12 cellular contexts compared by ENCODE assay signal in the genomic region with DNA sequence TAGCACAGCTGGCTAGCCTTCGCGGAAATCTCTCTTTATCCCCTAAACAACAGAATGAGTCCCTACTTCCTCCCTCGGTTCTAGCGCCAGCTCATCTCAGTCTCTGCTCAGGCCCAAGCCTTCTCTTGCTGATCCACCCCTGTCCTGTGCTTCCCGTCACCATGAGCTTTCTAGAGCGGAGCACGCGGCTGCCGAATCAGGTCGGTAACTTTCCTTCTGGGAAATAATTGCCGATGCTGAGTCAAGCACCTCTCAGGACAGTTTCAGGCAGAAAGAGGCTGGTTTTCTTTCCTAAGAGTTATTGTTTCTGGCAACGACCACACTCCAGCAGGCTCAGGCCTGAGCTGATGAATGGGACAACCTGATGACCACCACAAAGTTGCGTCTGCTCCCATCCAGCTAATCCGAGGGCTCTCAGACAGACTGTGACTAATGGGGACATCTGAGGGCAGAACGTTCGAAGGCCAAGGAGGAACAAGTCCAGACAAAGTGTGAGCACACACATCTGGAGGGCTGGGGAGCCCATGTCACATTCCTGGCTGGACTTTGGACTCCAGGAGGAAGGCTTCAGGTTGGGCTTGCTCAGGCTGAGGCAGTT. TPM values are rescaled to one million over a fixed set of nuclear protein-coding genes. Genes with fewer than 3 reads are reported as not detected.
DNase-seq lines count a peak whose midpoint lies in the region; ATAC-seq and TF ChIP-seq lines count a peak whose summit lies in the region.
"Had no signal": no experiment of that assay in that cellular context is flagged by ENCODE, and none has a peak within 500 bp of the region (broad histone marks: within the 10 kb centered on the region; RNA-seq: fewer than 3 reads in every experiment).

No MANE protein-coding gene starts in this region.

- H3K36me3 ChIP-seq in breast epithelium (no peaks in the 10 kb centered on the region), lung (ENCODE audit: control insufficient read depth in 2 of 2, insufficient read depth in 2 of 2, low read length in 2 of 2) (no peaks in the 10 kb centered on the region), uterus (no peaks in the 10 kb centered on the region), mesendoderm (ENCODE audit: control insufficient read depth, insufficient read depth, low read length) (no peaks in the 10 kb centered on the region)
- H3K36me3 ChIP-seq: gastrocnemius medialis, prostate gland had no signal

- H3K9me3 ChIP-seq in breast epithelium (no peaks in the 10 kb centered on the region), lung (ENCODE audit: control insufficient read depth in 2 of 2, insufficient read depth in 1 of 2, low read length in 1 of 2) (no peaks in the 10 kb centered on the region), uterus (no peaks in the 10 kb centered on the region)
- H3K9me3 ChIP-seq: gastrocnemius medialis, prostate gland had no signal

- H3K4me3 Mint-ChIP-seq in MCF 10A (ENCODE audit: unreplicated experiment): no peak overlapping the region

- no peaks in the 10 kb centered on the region for H3K9me3 Mint-ChIP-seq in MCF 10A (ENCODE audit: unreplicated experiment)

- 45 to 61% methylated on average over 16 of the region's 16 CpGs for WGBS in lung, 2 donors
- no CpG with 5 or more reads among the region's 16 CpGs for WGBS in mesendoderm (ENCODE audit: extremely low coverage, insufficient coverage, low lambda C conversion rate)

- H3K4me2 ChIP-seq in mesendoderm (ENCODE audit: low read length): no peak overlapping the region

- no peak overlapping the region for H3K56ac ChIP-seq in mesendoderm (ENCODE audit: low read length)

- no peak overlapping the region for H2BK5ac ChIP-seq in mesendoderm (ENCODE audit: low read length)

- no peak overlapping the region for H3K18ac ChIP-seq in mesendoderm (ENCODE audit: low read length)

- intact Hi-C loops in MCF 10A (cut with micrococcal nuclease): no loop called here
- intact Hi-C loops in breast epithelium (cut with DNase I; ENCODE audit: low total_unique reads): no loop called here
- intact Hi-C loops in uterus (cut with DNase I; ENCODE audit: low total_unique reads): no loop called here

- no TSS peak for BruUV-seq in MCF 10A (replicated peaks; lab: Mats Ljungman, UMichigan)

- H3K4me1 Mint-ChIP-seq in MCF 10A (ENCODE audit: insufficient read depth, unreplicated experiment): peaks cover 20% of the 10 kb centered on the region

- TF ChIP-seq POLR2A in breast epithelium (IDR thresholded peaks at IDR 0.05): no peak
- TF ChIP-seq POLR2A in uterus (IDR thresholded peaks at IDR 0.05): no peak

- POLR2A ChIA-PET in MCF 10A (lab: Yijun Ruan, JAX): interaction anchor here (0.6 to 1.2 kb wide), 3 partner anchors 8 to 226 kb away, joined by 3 to 6 read pairs (median 4); no protein-coding TSS in a partner anchor

- TF ChIP-seq CTCF in MCF 10A (IDR thresholded peaks at IDR 0.05; ENCODE audit: unreplicated experiment): no peak
- no peak for TF ChIP-seq CTCF in breast epithelium (IDR thresholded peaks at IDR 0.05)
- TF ChIP-seq CTCF in cardiac fibroblast (IDR thresholded peaks at IDR 0.05; ENCODE audit: low read depth, low read length): no peak
- TF ChIP-seq CTCF in lung (IDR thresholded peaks at IDR 0.05; ENCODE audit: control extremely low read depth, extremely low read depth): no peak
- no peak for TF ChIP-seq CTCF in uterus (IDR thresholded peaks at IDR 0.05)

- ATAC-seq in lung (ENCODE audit: insufficient read depth, low FRiP score): peak; percentile 9

- H3K23ac ChIP-seq in mesendoderm (ENCODE audit: low read length): no peak overlapping the region

- no peak overlapping the region for H3K9ac ChIP-seq in mesendoderm (ENCODE audit: low read length)

- H3K27me3 ChIP-seq in breast epithelium (no peaks in the 10 kb centered on the region), lung (ENCODE audit: control insufficient read depth, insufficient read depth) (no peaks in the 10 kb centered on the region), uterus (no peaks in the 10 kb centered on the region), mesendoderm (ENCODE audit: insufficient read depth, low read length, poor library complexity) (no peaks in the 10 kb centered on the region)

- H3K4me1 ChIP-seq in breast epithelium (no peaks in the 10 kb centered on the region), lung (ENCODE audit: control insufficient read depth in 2 of 2, insufficient read depth in 2 of 2, low read length in 2 of 2) (peaks cover 0 to 10% of the 10 kb centered on the region in 2 donors), uterus (peaks cover 0 to 7% of the 10 kb centered on the region in 2 donors), mesendoderm (ENCODE audit: control insufficient read depth, low read depth, low read length) (no peaks in the 10 kb centered on the region)
- H3K4me1 ChIP-seq: prostate gland had no signal

- no peaks in the 10 kb centered on the region for H3K79me2 ChIP-seq in mesendoderm (ENCODE audit: control insufficient read depth, insufficient read depth, low read length)

- H3K4ac ChIP-seq in mesendoderm (ENCODE audit: low read depth, low read length): no peak overlapping the region

- no peak overlapping the region for H2BK120ac ChIP-seq in mesendoderm (ENCODE audit: low read depth, low read length)

- no peaks in the 10 kb centered on the region for H3K79me1 ChIP-seq in mesendoderm (ENCODE audit: low read length)

- no peak overlapping the region for H2BK15ac ChIP-seq in mesendoderm (replicated peaks; ENCODE audit: low read depth)

- H4K8ac ChIP-seq in mesendoderm (ENCODE audit: low read depth, low read length): no peak overlapping the region

- peak overlapping the region; percentile 95 for H3K27ac Mint-ChIP-seq in MCF 10A (ENCODE audit: low read depth, unreplicated experiment)

- H3K4me3 ChIP-seq in breast epithelium: no peak overlapping the region
- no peak overlapping the region for H3K4me3 ChIP-seq in cardiac fibroblast (replicated peaks in 1 of 2; ENCODE audit: low read depth in 2 of 2, low read length in 2 of 2)
- H3K4me3 ChIP-seq in lung: no peak overlapping the region
- no peak overlapping the region for H3K4me3 ChIP-seq in uterus
- H3K4me3 ChIP-seq in mesendoderm (ENCODE audit: low read length): no peak overlapping the region
- H3K4me3 ChIP-seq: gastrocnemius medialis, prostate gland, SK-N-MC had no signal

- peak; percentile 96 for DNase-seq in MCF 10A (ENCODE audit: unreplicated experiment)
- no peak for DNase-seq in breast epithelium (ENCODE audit: low spot score in 2 of 2)
- peak; percentile 45 to 92 for DNase-seq in cardiac fibroblast (ENCODE audit: low read depth in 2 of 2)
- no peak for DNase-seq in lung (ENCODE audit: low spot score)
- peak; percentile 43 to 56 for DNase-seq in uterus
- DNase-seq in mesendoderm: no peak
- no peak for DNase-seq in NCI-H748 treated with DMSO at 0.1 percent for 48 hours (lab: John Stamatoyannopoulos, UW)
- no peak for DNase-seq in NAMALWA (ENCODE audit: low spot score)
- DNase-seq: activated naive CD4-positive, alpha-beta T cell had no signal

- H4K5ac ChIP-seq in mesendoderm (ENCODE audit: low read length): no peak overlapping the region

- CTCF ChIA-PET in MCF 10A (lab: Yijun Ruan, JAX): interaction anchor here (1.0 kb wide), 1 partner anchor 355 kb away, joined by 4 read pairs; no protein-coding TSS in a partner anchor

- H2AK5ac ChIP-seq in mesendoderm (ENCODE audit: low read length): no peak overlapping the region

- H3K27me3 Mint-ChIP-seq in MCF 10A (ENCODE audit: insufficient read depth, unreplicated experiment): no peaks in the 10 kb centered on the region

- H3K36me3 Mint-ChIP-seq in MCF 10A (ENCODE audit: insufficient read depth, unreplicated experiment): no peaks in the 10 kb centered on the region

- H3K27ac ChIP-seq in breast epithelium (no peak overlapping the region), lung (ENCODE audit: low read depth in 1 of 2, low read length in 1 of 2) (peak overlapping the region in 1 of 2 donors; percentile 68), uterus (peak overlapping the region in 1 of 2 donors; percentile 35), mesendoderm (ENCODE audit: low read depth, low read length) (no peak overlapping the region)
- H3K27ac ChIP-seq: gastrocnemius medialis, SK-N-MC had no signal

RNA-seq across cellular contexts. Expression of a gene that starts 13.6 kb away (rescaled TPM):
- total RNA-seq in MCF 10A (2022) (0.10 and 0.14 TPM in 2 replicates), breast epithelium (under 1 TPM; 0.32 to 0.66 (median 0.59) TPM), lung (1 to 10 TPM; 2.3 to 3.2 TPM), uterus (under 1 TPM in 2 of 4 donors, not detected in 2; 0.48 to 0.98 TPM)
- 1 to 10 TPM; 2.4 to 7.6 TPM for polyA plus RNA-seq in lung
- 0.22 TPM for polyA plus RNA-seq in mesendoderm (2013, experiment 1 of 2)
- 0.27 TPM for polyA plus RNA-seq in mesendoderm (2013, experiment 2 of 2)

Comparison
In these comparisons a context has a peak if more than half of its experiments do, and no peak if none do; other contexts are left out.
1. DNase-seq: peak in MCF 10A (single experiment), cardiac fibroblast (2 of 2) and uterus (2 of 2); none in breast epithelium (0 of 2), lung (single experiment), mesendoderm (single experiment), NCI-H748 treated with DMSO at 0.1 percent for 48 hours (single experiment) and NAMALWA (single experiment).